Comparison of ENCODE assay signal across 18 cellular contexts in the genomic region with DNA sequence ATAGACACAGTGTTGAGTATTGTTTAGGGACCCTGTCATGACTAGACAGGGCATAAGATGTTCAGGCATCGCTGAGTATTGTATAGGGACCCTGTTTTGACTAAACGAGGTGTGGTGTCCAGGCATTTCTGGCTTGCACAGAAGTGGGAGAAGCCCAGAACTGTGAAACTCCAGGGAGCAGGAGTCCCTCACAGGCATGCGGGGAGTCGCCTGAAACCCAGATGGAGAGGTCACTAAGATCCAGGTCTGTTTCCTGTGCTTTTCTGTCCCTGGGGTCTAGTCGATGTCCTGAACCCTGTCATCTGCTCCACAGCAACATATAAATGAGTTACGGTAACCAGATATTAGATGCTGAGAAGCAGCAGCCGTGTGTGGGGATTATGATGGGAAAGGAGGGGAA.
DNase-seq lines count a peak whose midpoint lies in the region; TF ChIP-seq lines count a peak whose summit lies in the region.
"Had no signal": no experiment of that assay in that cellular context is flagged by ENCODE, and none has a peak within 500 bp of the region (broad histone marks: within the 10 kb centered on the region; RNA-seq: fewer than 3 reads in every experiment).

No MANE protein-coding gene starts in this region.

- H3K9me3 ChIP-seq in left ventricle myocardium inferior (replicated peaks) (no peaks in the 10 kb centered on the region), spleen (no peaks in the 10 kb centered on the region)
- H3K9me3 ChIP-seq: A549, Caco-2 had no signal

- no peak overlapping the region for H3K27ac ChIP-seq in left ventricle myocardium inferior (replicated peaks)
- H3K27ac ChIP-seq in spleen: no peak overlapping the region
- H3K27ac ChIP-seq: 22Rv1, A549, C4-2B had no signal

- peaks cover 30% of the 10 kb centered on the region for H3K27me3 ChIP-seq in left ventricle myocardium inferior (ENCODE audit: low read depth)
- peaks cover 0 to 6% (median 0%) of the 10 kb centered on the region in 7 donors for H3K27me3 ChIP-seq in spleen (replicated peaks in 1 of 7)

- DNase-seq in cardiac septum (ENCODE audit: low spot score) (peak; percentile 68), left ventricle myocardium inferior (no peak), islet precursor cell (peak; percentile 36), spleen (peak; percentile 34), superior temporal gyrus (ENCODE audit: extremely low spot score) (no peak), NCI-H82 treated with DMSO at 0.1 percent for 48 hours (lab: John Stamatoyannopoulos, UW; ENCODE audit: unreplicated experiment) (no peak)
- DNase-seq in effector CD8-positive, alpha-beta T cell (lab: John Stamatoyannopoulos, UW): no peak
- DNase-seq: AML-193; Caco-2; CD4-positive, alpha-beta T cell; DMS153; DMS79; GF-D8; HCEC 1CT had no signal

- TF ChIP-seq POLR2A in spleen (IDR thresholded peaks at IDR 0.05): no peak

- H3K36me3 ChIP-seq in left ventricle myocardium inferior: no peaks in the 10 kb centered on the region
- no peaks in the 10 kb centered on the region for H3K36me3 ChIP-seq in spleen

- H3K4me3 ChIP-seq in left ventricle myocardium inferior (no peak overlapping the region), spleen (no peak overlapping the region)
- H3K4me3 ChIP-seq: A549, GM23338 had no signal

- 54 to 74% (median 68%) methylated on average over 7 of the region's 7 CpGs for WGBS in spleen, 5 donors

- intact Hi-C loops in cardiac septum (cut with DNase I) (no loop called here), left ventricle myocardium inferior (cut with micrococcal nuclease) (no loop called here), spleen (cut with DNase I; ENCODE audit: low total_unique reads) (no loop called here)

- H3K4me1 ChIP-seq in left ventricle myocardium inferior: no peaks in the 10 kb centered on the region
- H3K4me1 ChIP-seq in spleen: no peaks in the 10 kb centered on the region
- H3K4me1 ChIP-seq: A549, Caco-2 had no signal

- no peak for TF ChIP-seq CTCF in left ventricle myocardium inferior (IDR thresholded peaks at IDR 0.05; ENCODE audit: borderline replicate concordance)
- no peak for TF ChIP-seq CTCF in spleen (IDR thresholded peaks at IDR 0.05 in 8 of 11, conservative IDR thresholded peaks at IDR 0.05 in 3 of 11)

Comparison
In these comparisons a context has a peak if more than half of its experiments do, and no peak if none do; other contexts are left out.
1. DNase-seq: peak in cardiac septum (single experiment), islet precursor cell (single experiment) and spleen (single experiment); none in left ventricle myocardium inferior (single experiment), effector CD8-positive, alpha-beta T cell (single experiment), superior temporal gyrus (single experiment) and NCI-H82 treated with DMSO at 0.1 percent for 48 hours (single experiment).